In genomic region chr7:140330595-140330994, GRCh38 we compare ENCODE assay signal across 26 cellular contexts.
"Had no signal": no experiment of that assay in that cellular context is flagged by ENCODE, and none has a peak within 500 bp of the region (broad histone marks: within the 10 kb centered on the region; RNA-seq: fewer than 3 reads in every experiment).

No MANE protein-coding gene starts in this region.

- H3K27me3 Mint-ChIP-seq: activated CD4-positive, alpha-beta T cell treated with anti-CD3 and anti-CD28 coated beads for 36 hours; activated CD8-positive, alpha-beta memory T cell treated with anti-CD3 and anti-CD28 coated beads, Interleukin-2, amount 10 ng/mL, durations not matched to agents 7 days and 5 days; activated naive CD8-positive, alpha-beta T cell; natural killer cell treated with Interleukin-12 subunit alpha and Interleukin-12 subunit beta and Interleukin-15 and Interleukin-18, amount 100 ng/mL, for 72 hours; T-cell had no signal

- H3K27ac ChIP-seq: gastrocnemius medialis, left ventricle myocardium inferior, testis had no signal

- ATAC-seq: activated CD4-positive, alpha-beta T cell treated with anti-CD3 and anti-CD28 coated beads for 36 hours; activated CD8-positive, alpha-beta memory T cell treated with anti-CD3 and anti-CD28 coated beads, Interleukin-2, amount 10 ng/mL, durations not matched to agents 7 days and 5 days; activated CD8-positive, alpha-beta T cell treated with anti-CD3 and anti-CD28 coated beads, Interleukin-2, amount 10 ng/mL, durations not matched to agents 7 days and 5 days; gastrocnemius medialis; natural killer cell treated with Interleukin-12 subunit alpha and Interleukin-12 subunit beta and Interleukin-15 and Interleukin-18, amount 100 ng/mL, for 72 hours; right cardiac atrium; T-cell had no signal

- FAIRE-seq: islet of Langerhans, urothelium cell line had no signal

- H3K9me3 ChIP-seq: gastrocnemius medialis, left ventricle myocardium inferior, mucosa of descending colon, testis had no signal

- H3K27ac Mint-ChIP-seq: activated CD8-positive, alpha-beta T cell treated with anti-CD3 and anti-CD28 coated beads, Interleukin-2, amount 10 ng/mL, durations not matched to agents 7 days and 5 days; activated naive CD8-positive, alpha-beta T cell; natural killer cell treated with Interleukin-12 subunit alpha and Interleukin-12 subunit beta and Interleukin-15 and Interleukin-18, amount 100 ng/mL, for 72 hours; T-cell; T-helper 2 cell treated with Interferon-gamma antibody and Interleukin-4, amounts not matched to agents 5 μg/mL and 100 μg/mL, for 36 hours had no signal

- H3K9me3 Mint-ChIP-seq: natural killer cell treated with Interleukin-12 subunit alpha and Interleukin-12 subunit beta and Interleukin-15 and Interleukin-18, amount 100 ng/mL, for 72 hours; T-cell; T-helper 2 cell treated with Interferon-gamma antibody and Interleukin-4, amounts not matched to agents 5 μg/mL and 100 μg/mL, for 36 hours had no signal

- H3K4me3 Mint-ChIP-seq: activated CD4-positive, alpha-beta T cell treated with anti-CD3 and anti-CD28 coated beads for 36 hours; activated CD8-positive, alpha-beta memory T cell treated with anti-CD3 and anti-CD28 coated beads, Interleukin-2, amount 10 ng/mL, durations not matched to agents 7 days and 5 days; activated CD8-positive, alpha-beta T cell treated with anti-CD3 and anti-CD28 coated beads, Interleukin-2, amount 10 ng/mL, durations not matched to agents 7 days and 5 days; activated naive CD8-positive, alpha-beta T cell; natural killer cell treated with Interleukin-12 subunit alpha and Interleukin-12 subunit beta and Interleukin-15 and Interleukin-18, amount 100 ng/mL, for 72 hours; T-cell; T-helper 2 cell treated with Interferon-gamma antibody and Interleukin-4, amounts not matched to agents 5 μg/mL and 100 μg/mL, for 36 hours had no signal

- H3K4me1 Mint-ChIP-seq: activated CD4-positive, alpha-beta T cell treated with anti-CD3 and anti-CD28 coated beads for 36 hours; activated CD8-positive, alpha-beta memory T cell treated with anti-CD3 and anti-CD28 coated beads, Interleukin-2, amount 10 ng/mL, durations not matched to agents 7 days and 5 days had no signal

- H3K27me3 ChIP-seq: gastrocnemius medialis, testis had no signal

- DNase-seq: activated CD4-positive, alpha-beta T cell treated with anti-CD3 and anti-CD28 coated beads for 36 hours; activated CD4-positive, CD25-positive, alpha-beta regulatory T cell; activated CD8-positive, alpha-beta memory T cell treated with anti-CD3 and anti-CD28 coated beads, Interleukin-2, amount 10 ng/mL, durations not matched to agents 7 days and 5 days; activated CD8-positive, alpha-beta T cell treated with anti-CD3 and anti-CD28 coated beads, Interleukin-2, amount 10 ng/mL, durations not matched to agents 7 days and 5 days; activated naive CD4-positive, alpha-beta T cell treated with Interleukin-2 at 50 U/mL for 16 hours; activated T-cell treated with anti-CD3 and anti-CD28 coated beads, Interleukin-2, amount 50 U/mL, for 48 hours; dermis blood vessel endothelial cell; effector CD8-positive, alpha-beta T cell; erythroblast; gastrocnemius medialis; glutamatergic neuron; left ventricle myocardium inferior; mucosa of descending colon; right cardiac atrium; stimulated activated CD4-positive, alpha-beta T cell treated with anti-CD3 and anti-CD28 coated beads, Interleukin-15, amount 100 ng/mL, for 24 hours; stimulated activated CD4-positive, alpha-beta T cell treated with anti-CD3 and anti-CD28 coated beads, Interleukin-2, amount 100 ng/mL, for 24 hours; stimulated activated naive CD4-positive, alpha-beta T cell; T-cell; testis; trophoblast cell had no signal

- H3K36me3 Mint-ChIP-seq: activated naive CD8-positive, alpha-beta T cell had no signal

- H3K4me3 ChIP-seq: gastrocnemius medialis, left ventricle myocardium inferior, lung, mucosa of descending colon, testis had no signal
